In genomic region chrX:135081695-135082094, GRCh38 we compare ENCODE assay signal across 25 cellular contexts. TPM values are rescaled to one million over a fixed set of nuclear protein-coding genes. Genes with fewer than 3 reads are reported as not detected.
DNase-seq lines count a peak whose midpoint lies in the region; ATAC-seq, FAIRE-seq and TF ChIP-seq lines count a peak whose summit lies in the region.
"Had no signal": no experiment of that assay in that cellular context is flagged by ENCODE, and none has a peak within 500 bp of the region (broad histone marks: within the 10 kb centered on the region; RNA-seq: fewer than 3 reads in every experiment).

No MANE protein-coding gene starts in this region.

- no peak for TF ChIP-seq CTCF in right lobe of liver (IDR thresholded peaks at IDR 0.05)
- no peak for TF ChIP-seq CTCF in HepG2 (CRISPR knock-in tag; IDR thresholded peaks at IDR 0.05)
- TF ChIP-seq CTCF in kidney (IDR thresholded peaks at IDR 0.05; ENCODE audit: borderline replicate concordance, extremely low read depth, insufficient read depth): no peak

- H4K20me1 ChIP-seq in HepG2 (ENCODE audit: insufficient read depth, low read length): no peaks in the 10 kb centered on the region
- H4K20me1 ChIP-seq: BLaER1 had no signal

- H3K9ac ChIP-seq in HepG2 (ENCODE audit: insufficient read depth, low read depth, low read length): no peak overlapping the region
- H3K9ac ChIP-seq in kidney (ENCODE audit: low read length in 2 of 2): no peak overlapping the region
- H3K9ac ChIP-seq: BLaER1 had no signal

- H3K4me2 ChIP-seq in HepG2 (ENCODE audit: low read depth, low read length): no peak overlapping the region
- H3K4me2 ChIP-seq: BLaER1 had no signal

- no peak overlapping the region for H3K27ac ChIP-seq in right lobe of liver
- H3K27ac ChIP-seq in HepG2 (ENCODE audit: extremely low read length, insufficient read depth, low read length): no peak overlapping the region
- no peak overlapping the region for H3K27ac ChIP-seq in kidney (ENCODE audit: low read depth in 2 of 2, low read length in 2 of 2)
- H3K27ac ChIP-seq: BLaER1 had no signal

- no peak overlapping the region for H2AFZ ChIP-seq in HepG2 (ENCODE audit: low read length)

- no peak for TF ChIP-seq POLR2A in right lobe of liver (IDR thresholded peaks at IDR 0.05)
- TF ChIP-seq POLR2A in HepG2 (IDR thresholded peaks at IDR 0.05; ENCODE audit: insufficient read depth in 1 of 2, low read depth in 2 of 2, low read length in 2 of 2): no peak

- no peak for TF ChIP-seq RAD21 in HepG2 (CRISPR knock-in tag; IDR thresholded peaks at IDR 0.05)

- POLR2A ChIA-PET in HepG2 (lab: Yijun Ruan, JAX): no interaction called here

- CTCF ChIA-PET in HepG2 (lab: Yijun Ruan, JAX; ENCODE audit: low intra/inter-chr PET ratio, low total read pairs): no interaction called here

- intact Hi-C loops in right lobe of liver (cut with DNase I) (no loop called here), HepG2 (cut with micrococcal nuclease; ENCODE audit: unreplicated experiment) (no loop called here), kidney (cut with DNase I) (no loop called here)

- in situ Hi-C loops in HepG2 (cut with HindIII; ENCODE audit: extremely low pct_ligation_motif_present, low pct_unique_long_range_greater_than_20kb): no loop called here

- no TSS peak for BruUV-seq in HepG2 (replicated peaks; lab: Mats Ljungman, UMichigan)

- H3K27me3 ChIP-seq in right lobe of liver (no peaks in the 10 kb centered on the region), HepG2 (ENCODE audit: control insufficient read depth in 1 of 2, insufficient read depth in 2 of 2, low read length in 2 of 2) (no peaks in the 10 kb centered on the region)
- H3K27me3 ChIP-seq: BE2C had no signal

- no peaks in the 10 kb centered on the region for H3K79me2 ChIP-seq in HepG2 (ENCODE audit: insufficient read depth, low read length)

- H3K4me1 ChIP-seq in right lobe of liver (no peaks in the 10 kb centered on the region), HepG2 (ENCODE audit: insufficient read depth, low read length) (no peaks in the 10 kb centered on the region), kidney (ENCODE audit: control insufficient read depth in 1 of 2, insufficient read depth in 1 of 2, low read depth in 1 of 2, low read length in 2 of 2) (no peaks in the 10 kb centered on the region)
- H3K4me1 ChIP-seq: BE2C had no signal

- H3K9me3 ChIP-seq in right lobe of liver: no peaks in the 10 kb centered on the region
- no peaks in the 10 kb centered on the region for H3K9me3 ChIP-seq in HepG2 (ENCODE audit: low read length)
- H3K9me3 ChIP-seq in kidney (ENCODE audit: control insufficient read depth in 1 of 2, low read length in 2 of 2): no peaks in the 10 kb centered on the region
- H3K9me3 ChIP-seq: BE2C, BLaER1 had no signal

- no peak for DNase-seq in right lobe of liver
- no peak for DNase-seq in HepG2 (ENCODE audit: low spot score)
- DNase-seq in kidney: no peak
- DNase-seq in left lobe of liver (ENCODE audit: low spot score): no peak
- no peak for DNase-seq in D341Med (ENCODE audit: low spot score)
- no peak for DNase-seq in activated gamma-delta T cell (lab: John Stamatoyannopoulos, UW)
- DNase-seq: 8988T; ACHN; BE2C; C1 segment of cervical spinal cord; CD4-positive, alpha-beta memory T cell; CD4-positive, CD25-positive, alpha-beta regulatory T cell; CD8-positive, alpha-beta memory T cell; COR-L47; DMS79 treated with DMSO at 0.1 percent for 48 hours; GF-D8 had no signal

- ATAC-seq in right lobe of liver (peak in 3 of 4 donors; percentile 23 to 76 (median 36)), HepG2 (no peak), left lobe of liver (peak; percentile 52), GM19351 (IDR thresholded peaks at IDR 0.05; ENCODE audit: unreplicated experiment) (no peak)

- no peak for FAIRE-seq in HepG2 (lab: Jason Lieb, UNC)
- FAIRE-seq in kidney (lab: Jason Lieb, UNC): peak; percentile 21
- FAIRE-seq: A204.1, D721Med, G401.6, GM12891 had no signal

- WGBS in right lobe of liver (ENCODE audit: insufficient coverage, low coverage, low lambda C conversion rate, missing lambda C conversion rate): 45% methylated on average over 1 of the region's 1 CpG
- 0% methylated on average over 1 of the region's 1 CpG for WGBS in HepG2 (ENCODE audit: low lambda C conversion rate)

- no peaks in the 10 kb centered on the region for H3K36me3 ChIP-seq in right lobe of liver
- H3K36me3 ChIP-seq in HepG2 (replicated peaks in 1 of 2; ENCODE audit: control insufficient read depth in 1 of 2, insufficient read depth in 2 of 2, low read length in 2 of 2): no peaks in the 10 kb centered on the region
- no peaks in the 10 kb centered on the region for H3K36me3 ChIP-seq in kidney (ENCODE audit: control insufficient read depth in 1 of 2, insufficient read depth in 2 of 2, low read length in 2 of 2)
- H3K36me3 ChIP-seq: BE2C, BLaER1 had no signal

- TF ChIP-seq EP300 in HepG2 (IDR thresholded peaks at IDR 0.05; ENCODE audit: low read depth in 2 of 2, low read length in 2 of 2) (no peak), HepG2 (CRISPR knock-in tag; IDR thresholded peaks at IDR 0.05; ENCODE audit: borderline replicate concordance) (no peak)

- H3K4me3 ChIP-seq in right lobe of liver: no peak overlapping the region
- H3K4me3 ChIP-seq in HepG2 (replicated peaks in 1 of 3; ENCODE audit: insufficient read depth in 1 of 3, low read depth in 2 of 3, low read length in 3 of 3): no peak overlapping the region
- H3K4me3 ChIP-seq in kidney (ENCODE audit: low read length in 2 of 2): no peak overlapping the region
- H3K4me3 ChIP-seq: BLaER1 had no signal

RNA-seq across cellular contexts. Expression of gene SMIM10L2B, which starts 16.8 kb away (rescaled TPM):
- total RNA-seq in right lobe of liver (under 1 TPM; 0.33 to 0.86 (median 0.45) TPM), HepG2 (2016; rRNA removed; fragmentation: Illumina TruSeq; extraction: Trizol) (0.20 and 0.27 TPM in 2 replicates), kidney (3.1 TPM), left lobe of liver (1.1 TPM)
- 0.09 and 0.10 TPM in 2 replicates for total RNA-seq in HepG2 (2016; cell fraction: cytosol; rRNA removed; fragmentation: Illumina TruSeq; extraction: Trizol; ENCODE audit: low read depth)
- 0.16 and 0.28 TPM in 2 replicates for total RNA-seq in HepG2 (2016; cell fraction: insoluble cytoplasmic fraction; rRNA removed; fragmentation: Illumina TruSeq; extraction: Trizol)
- 0.24 and 0.31 TPM in 2 replicates for total RNA-seq in HepG2 (2016; cell fraction: membrane; rRNA removed; fragmentation: Illumina TruSeq; extraction: Trizol)
- 0.34 TPM in 2 replicates for total RNA-seq in HepG2 (2016; cell fraction: nucleus; rRNA removed; fragmentation: Illumina TruSeq; extraction: Trizol)
- polyA plus RNA-seq in HepG2 (2011; rRNA removed) (0.13 and 0.33 TPM in 2 replicates), kidney (ENCODE audit: insufficient read depth, low read depth, low replicate concordance) (8.6 TPM)
- polyA plus RNA-seq in HepG2 (2011; cell fraction: cytosol; rRNA removed): 0.14 and 0.15 TPM in 2 replicates
- polyA plus RNA-seq in HepG2 (2011; cell fraction: nucleus; rRNA removed): 0.14 and 0.43 TPM in 2 replicates
- 0.31 and 0.42 TPM in 2 replicates for polyA plus RNA-seq in HepG2 (2012)
- polyA plus RNA-seq in HepG2 (2016; cell fraction: cytosol; fragmentation: Illumina TruSeq; extraction: Trizol; ENCODE audit: low read depth): 0.07 and 0.10 TPM in 2 replicates
- polyA plus RNA-seq in HepG2 (2016; cell fraction: insoluble cytoplasmic fraction; fragmentation: Illumina TruSeq; extraction: Trizol; ENCODE audit: low read depth): 0.30 and 0.34 TPM in 2 replicates
- 0.32 and 0.41 TPM in 2 replicates for polyA plus RNA-seq in HepG2 (2016; cell fraction: membrane; fragmentation: Illumina TruSeq; extraction: Trizol; ENCODE audit: low read depth)
- polyA plus RNA-seq in HepG2 (2016; cell fraction: nucleus; fragmentation: Illumina TruSeq; extraction: Trizol; ENCODE audit: insufficient read depth, low read depth): 0.22 and 0.43 TPM in 2 replicates
- polyA minus RNA-seq in HepG2 (2011; rRNA and poly(A)+ RNA removed; ENCODE audit: low replicate concordance): 0.30 TPM in 1 of 2 replicates, not detected in the other
- not detected in 2 replicates for polyA minus RNA-seq in HepG2 (2011; cell fraction: cytosol; rRNA and poly(A)+ RNA removed)
- polyA minus RNA-seq in HepG2 (2011; cell fraction: nucleus; rRNA and poly(A)+ RNA removed): 0.64 and 1.2 TPM in 2 replicates
- polyA plus RNA-seq: CD14-positive monocyte had no signal

RNA-seq across cellular contexts. Expression of gene RTL8A, which starts 29.8 kb away (rescaled TPM):
- total RNA-seq in right lobe of liver: 10 to 100 TPM in 3 of 6 experiments, 1 to 10 TPM in 3; 6.6 to 15.4 (median 10.9) TPM
- total RNA-seq in HepG2 (2016; rRNA removed; fragmentation: Illumina TruSeq; extraction: Trizol): not detected in 2 replicates
- not detected in 2 replicates for total RNA-seq in HepG2 (2016; cell fraction: cytosol; rRNA removed; fragmentation: Illumina TruSeq; extraction: Trizol; ENCODE audit: low read depth)
- not detected in 2 replicates for total RNA-seq in HepG2 (2016; cell fraction: insoluble cytoplasmic fraction; rRNA removed; fragmentation: Illumina TruSeq; extraction: Trizol)
- total RNA-seq in HepG2 (2016; cell fraction: membrane; rRNA removed; fragmentation: Illumina TruSeq; extraction: Trizol): not detected in 2 replicates
- not detected in 2 replicates for total RNA-seq in HepG2 (2016; cell fraction: nucleus; rRNA removed; fragmentation: Illumina TruSeq; extraction: Trizol)
- polyA plus RNA-seq in HepG2 (2011; rRNA removed): not detected in 2 replicates
- not detected in 2 replicates for polyA plus RNA-seq in HepG2 (2011; cell fraction: cytosol; rRNA removed)
- polyA plus RNA-seq in HepG2 (2011; cell fraction: nucleus; rRNA removed): not detected in 2 replicates
- polyA plus RNA-seq in HepG2 (2012): not detected in 2 replicates
- polyA plus RNA-seq in HepG2 (2016; cell fraction: cytosol; fragmentation: Illumina TruSeq; extraction: Trizol; ENCODE audit: low read depth): not detected in 2 replicates
- polyA plus RNA-seq in HepG2 (2016; cell fraction: insoluble cytoplasmic fraction; fragmentation: Illumina TruSeq; extraction: Trizol; ENCODE audit: low read depth): not detected in 2 replicates
- polyA plus RNA-seq in HepG2 (2016; cell fraction: membrane; fragmentation: Illumina TruSeq; extraction: Trizol; ENCODE audit: low read depth): not detected in 2 replicates
- polyA plus RNA-seq in HepG2 (2016; cell fraction: nucleus; fragmentation: Illumina TruSeq; extraction: Trizol; ENCODE audit: insufficient read depth, low read depth): not detected in 2 replicates
- 60.4 TPM in 1 of 2 replicates, not detected in the other for polyA minus RNA-seq in HepG2 (2011; rRNA and poly(A)+ RNA removed; ENCODE audit: low replicate concordance)
- polyA minus RNA-seq in HepG2 (2011; cell fraction: cytosol; rRNA and poly(A)+ RNA removed): 0.88 TPM in 1 of 2 replicates, not detected in the other
- polyA minus RNA-seq in HepG2 (2011; cell fraction: nucleus; rRNA and poly(A)+ RNA removed): not detected in 2 replicates
- total RNA-seq in kidney: 48.6 TPM
- polyA plus RNA-seq in kidney (ENCODE audit: insufficient read depth, low read depth, low replicate concordance): 131 TPM
- 10.9 TPM for total RNA-seq in left lobe of liver

RNA-seq across cellular contexts. Expression of gene ETDB, which starts 38.6 kb away (rescaled TPM):
- not detected for total RNA-seq in right lobe of liver
- not detected in 2 replicates for total RNA-seq in HepG2 (2016; rRNA removed; fragmentation: Illumina TruSeq; extraction: Trizol)
- total RNA-seq in HepG2 (2016; cell fraction: cytosol; rRNA removed; fragmentation: Illumina TruSeq; extraction: Trizol; ENCODE audit: low read depth): not detected in 2 replicates
- not detected in 2 replicates for total RNA-seq in HepG2 (2016; cell fraction: insoluble cytoplasmic fraction; rRNA removed; fragmentation: Illumina TruSeq; extraction: Trizol)
- not detected in 2 replicates for total RNA-seq in HepG2 (2016; cell fraction: membrane; rRNA removed; fragmentation: Illumina TruSeq; extraction: Trizol)
- not detected in 2 replicates for total RNA-seq in HepG2 (2016; cell fraction: nucleus; rRNA removed; fragmentation: Illumina TruSeq; extraction: Trizol)
- polyA plus RNA-seq in HepG2 (2011; rRNA removed): not detected in 2 replicates
- polyA plus RNA-seq in HepG2 (2011; cell fraction: cytosol; rRNA removed): not detected in 2 replicates
- not detected in 2 replicates for polyA plus RNA-seq in HepG2 (2011; cell fraction: nucleus; rRNA removed)
- not detected in 2 replicates for polyA plus RNA-seq in HepG2 (2012)
- polyA plus RNA-seq in HepG2 (2016; cell fraction: cytosol; fragmentation: Illumina TruSeq; extraction: Trizol; ENCODE audit: low read depth): not detected in 2 replicates
- not detected in 2 replicates for polyA plus RNA-seq in HepG2 (2016; cell fraction: insoluble cytoplasmic fraction; fragmentation: Illumina TruSeq; extraction: Trizol; ENCODE audit: low read depth)
- not detected in 2 replicates for polyA plus RNA-seq in HepG2 (2016; cell fraction: membrane; fragmentation: Illumina TruSeq; extraction: Trizol; ENCODE audit: low read depth)
- not detected in 2 replicates for polyA plus RNA-seq in HepG2 (2016; cell fraction: nucleus; fragmentation: Illumina TruSeq; extraction: Trizol; ENCODE audit: insufficient read depth, low read depth)
- polyA minus RNA-seq in HepG2 (2011; rRNA and poly(A)+ RNA removed; ENCODE audit: low replicate concordance): not detected in 2 replicates
- not detected in 2 replicates for polyA minus RNA-seq in HepG2 (2011; cell fraction: cytosol; rRNA and poly(A)+ RNA removed)
- not detected in 2 replicates for polyA minus RNA-seq in HepG2 (2011; cell fraction: nucleus; rRNA and poly(A)+ RNA removed)
- total RNA-seq in kidney: not detected
- polyA plus RNA-seq in kidney (ENCODE audit: insufficient read depth, low read depth, low replicate concordance): not detected
- total RNA-seq in left lobe of liver: not detected
- total RNA-seq: A673; CD4-positive, alpha-beta memory T cell; CD4-positive, CD25-positive, alpha-beta regulatory T cell; CD8-positive, alpha-beta memory T cell had no signal
- polyA plus RNA-seq: AG04450; CD14-positive monocyte; CD4-positive, alpha-beta memory T cell; CD4-positive, CD25-positive, alpha-beta regulatory T cell; CD8-positive, alpha-beta memory T cell had no signal

RNA-seq across cellular contexts. Expression of gene RTL8C, which starts 49.5 kb away (rescaled TPM):
- total RNA-seq in right lobe of liver: 10 to 100 TPM; 19.5 to 31.2 (median 25.7) TPM
- 7.6 and 8.1 TPM in 2 replicates for total RNA-seq in HepG2 (2016; rRNA removed; fragmentation: Illumina TruSeq; extraction: Trizol)
- 0.81 and 0.88 TPM in 2 replicates for total RNA-seq in HepG2 (2016; cell fraction: cytosol; rRNA removed; fragmentation: Illumina TruSeq; extraction: Trizol; ENCODE audit: low read depth)
- 7.0 and 10.0 TPM in 2 replicates for total RNA-seq in HepG2 (2016; cell fraction: insoluble cytoplasmic fraction; rRNA removed; fragmentation: Illumina TruSeq; extraction: Trizol)
- 3.2 and 3.8 TPM in 2 replicates for total RNA-seq in HepG2 (2016; cell fraction: membrane; rRNA removed; fragmentation: Illumina TruSeq; extraction: Trizol)
- 4.9 and 5.4 TPM in 2 replicates for total RNA-seq in HepG2 (2016; cell fraction: nucleus; rRNA removed; fragmentation: Illumina TruSeq; extraction: Trizol)
- polyA plus RNA-seq in HepG2 (2011; rRNA removed): 17.0 and 17.9 TPM in 2 replicates
- 16.8 and 21.1 TPM in 2 replicates for polyA plus RNA-seq in HepG2 (2011; cell fraction: cytosol; rRNA removed)
- polyA plus RNA-seq in HepG2 (2011; cell fraction: nucleus; rRNA removed): 26.5 and 35.7 TPM in 2 replicates
- 22.6 and 28.2 TPM in 2 replicates for polyA plus RNA-seq in HepG2 (2012)
- 4.0 and 4.5 TPM in 2 replicates for polyA plus RNA-seq in HepG2 (2016; cell fraction: cytosol; fragmentation: Illumina TruSeq; extraction: Trizol; ENCODE audit: low read depth)
- polyA plus RNA-seq in HepG2 (2016; cell fraction: insoluble cytoplasmic fraction; fragmentation: Illumina TruSeq; extraction: Trizol; ENCODE audit: low read depth): 16.5 and 20.9 TPM in 2 replicates
- 10.3 and 10.7 TPM in 2 replicates for polyA plus RNA-seq in HepG2 (2016; cell fraction: membrane; fragmentation: Illumina TruSeq; extraction: Trizol; ENCODE audit: low read depth)
- 21.1 and 22.6 TPM in 2 replicates for polyA plus RNA-seq in HepG2 (2016; cell fraction: nucleus; fragmentation: Illumina TruSeq; extraction: Trizol; ENCODE audit: insufficient read depth, low read depth)
- 25.9 and 38.0 TPM in 2 replicates for polyA minus RNA-seq in HepG2 (2011; rRNA and poly(A)+ RNA removed; ENCODE audit: low replicate concordance)
- polyA minus RNA-seq in HepG2 (2011; cell fraction: cytosol; rRNA and poly(A)+ RNA removed): 10.9 and 12.3 TPM in 2 replicates
- 8.1 and 9.4 TPM in 2 replicates for polyA minus RNA-seq in HepG2 (2011; cell fraction: nucleus; rRNA and poly(A)+ RNA removed)
- 117 TPM for total RNA-seq in kidney
- 230 TPM for polyA plus RNA-seq in kidney (ENCODE audit: insufficient read depth, low read depth, low replicate concordance)
- total RNA-seq in left lobe of liver: 28.2 TPM

RNA-seq across cellular contexts. Expression of gene RTL8B, which starts 59.4 kb away (rescaled TPM):
- total RNA-seq in right lobe of liver: 1 to 10 TPM in 4 of 6 experiments, under 1 TPM in 2; 0.66 to 1.7 (median 1.1) TPM
- total RNA-seq in HepG2 (2016; rRNA removed; fragmentation: Illumina TruSeq; extraction: Trizol): not detected in 2 replicates
- total RNA-seq in HepG2 (2016; cell fraction: cytosol; rRNA removed; fragmentation: Illumina TruSeq; extraction: Trizol; ENCODE audit: low read depth): not detected in 2 replicates
- total RNA-seq in HepG2 (2016; cell fraction: insoluble cytoplasmic fraction; rRNA removed; fragmentation: Illumina TruSeq; extraction: Trizol): not detected in 2 replicates
- total RNA-seq in HepG2 (2016; cell fraction: membrane; rRNA removed; fragmentation: Illumina TruSeq; extraction: Trizol): not detected in 2 replicates
- not detected in 2 replicates for total RNA-seq in HepG2 (2016; cell fraction: nucleus; rRNA removed; fragmentation: Illumina TruSeq; extraction: Trizol)
- 0.04 TPM in 1 of 2 replicates, not detected in the other for polyA plus RNA-seq in HepG2 (2011; rRNA removed)
- polyA plus RNA-seq in HepG2 (2011; cell fraction: cytosol; rRNA removed): not detected in 2 replicates
- not detected in 2 replicates for polyA plus RNA-seq in HepG2 (2011; cell fraction: nucleus; rRNA removed)
- polyA plus RNA-seq in HepG2 (2012): not detected in 2 replicates
- polyA plus RNA-seq in HepG2 (2016; cell fraction: cytosol; fragmentation: Illumina TruSeq; extraction: Trizol; ENCODE audit: low read depth): not detected in 2 replicates
- polyA plus RNA-seq in HepG2 (2016; cell fraction: insoluble cytoplasmic fraction; fragmentation: Illumina TruSeq; extraction: Trizol; ENCODE audit: low read depth): not detected in 2 replicates
- not detected in 2 replicates for polyA plus RNA-seq in HepG2 (2016; cell fraction: membrane; fragmentation: Illumina TruSeq; extraction: Trizol; ENCODE audit: low read depth)
- not detected in 2 replicates for polyA plus RNA-seq in HepG2 (2016; cell fraction: nucleus; fragmentation: Illumina TruSeq; extraction: Trizol; ENCODE audit: insufficient read depth, low read depth)
- 0.07 TPM in 1 of 2 replicates, not detected in the other for polyA minus RNA-seq in HepG2 (2011; rRNA and poly(A)+ RNA removed; ENCODE audit: low replicate concordance)
- not detected in 2 replicates for polyA minus RNA-seq in HepG2 (2011; cell fraction: cytosol; rRNA and poly(A)+ RNA removed)
- polyA minus RNA-seq in HepG2 (2011; cell fraction: nucleus; rRNA and poly(A)+ RNA removed): not detected in 2 replicates
- 15.4 TPM for total RNA-seq in kidney
- 22.5 TPM for polyA plus RNA-seq in kidney (ENCODE audit: insufficient read depth, low read depth, low replicate concordance)
- 0.93 TPM for total RNA-seq in left lobe of liver
- total RNA-seq: CD4-positive, CD25-positive, alpha-beta regulatory T cell had no signal
- polyA plus RNA-seq: CD4-positive, CD25-positive, alpha-beta regulatory T cell had no signal

Comparison
In these comparisons a context has a peak if more than half of its experiments do, and no peak if none do; other contexts are left out.
1. ATAC-seq: peak in right lobe of liver (3 of 4) and left lobe of liver (single experiment); none in HepG2 (single experiment) and GM19351 (single experiment).
2. RNA of gene RTL8A, which starts 29.8 kb away (total RNA-seq): 48.6 TPM in kidney (single experiment), 6.6 to 15.4 TPM in right lobe of liver and 10.9 TPM in left lobe of liver (single experiment); not detected in HepG2; every median in the first group is over 4 times any median in the second.